Comparison of ENCODE assay signal across 10 cellular contexts in the genomic region with DNA sequence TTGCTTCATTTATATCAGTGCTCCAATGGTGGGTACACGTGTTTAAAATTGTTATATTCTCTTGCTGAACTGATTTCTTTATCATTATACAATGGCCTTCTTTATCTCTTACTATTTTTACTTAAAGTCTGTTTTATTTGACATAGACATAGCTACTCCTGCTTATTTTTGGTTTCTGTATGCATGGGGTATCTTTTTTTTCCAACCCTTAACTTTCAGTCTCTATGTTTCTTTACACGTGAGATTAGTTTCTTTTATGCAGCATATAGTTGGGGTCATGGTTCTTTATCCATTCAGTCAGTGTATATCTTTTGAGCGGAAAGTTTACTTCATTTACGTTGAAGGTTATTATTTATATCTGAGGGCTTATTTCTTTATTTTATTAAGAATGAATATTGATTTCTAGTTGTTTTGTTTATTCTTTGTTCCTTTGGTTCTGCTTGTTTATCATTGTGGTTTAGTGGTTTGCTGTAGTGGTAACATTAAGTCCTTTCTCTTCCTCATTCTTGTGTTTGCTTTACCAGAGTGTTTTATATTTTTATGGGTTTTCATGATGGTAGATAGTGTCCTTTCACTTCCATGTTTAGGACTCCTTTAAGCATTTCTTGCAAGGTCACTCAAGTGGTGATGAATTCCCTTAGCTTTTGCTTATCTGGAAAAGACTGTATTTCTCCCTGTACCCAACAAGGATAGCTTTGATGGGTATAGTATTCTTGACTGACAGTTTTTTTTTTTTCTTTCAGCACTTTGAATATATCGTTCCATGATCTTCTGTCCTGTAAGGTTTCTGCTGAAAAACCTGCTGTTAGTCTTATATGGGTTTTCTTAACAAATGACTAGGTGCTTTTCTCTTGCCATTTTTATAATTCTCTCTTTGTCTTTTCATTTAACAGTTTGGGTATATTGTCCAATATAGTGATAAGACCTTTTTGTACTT. TPM values are rescaled to one million over a fixed set of nuclear protein-coding genes. Genes with fewer than 3 reads are reported as not detected.
DNase-seq lines count a peak whose midpoint lies in the region; ATAC-seq lines count a peak whose summit lies in the region.
"Had no signal": no experiment of that assay in that cellular context is flagged by ENCODE, and none has a peak within 500 bp of the region (broad histone marks: within the 10 kb centered on the region; RNA-seq: fewer than 3 reads in every experiment).

No MANE protein-coding gene starts in this region.

- no peak overlapping the region for H3K27ac Mint-ChIP-seq in T-cell
- H3K27ac Mint-ChIP-seq: activated CD4-positive, alpha-beta T cell treated with anti-CD3 and anti-CD28 coated beads, Interleukin-2, amount 10 ng/mL, durations not matched to agents 24 days and 14 days; brain had no signal

- H3K4me3 Mint-ChIP-seq in T-cell = no peak overlapping the region
- H3K4me3 Mint-ChIP-seq: activated CD4-positive, alpha-beta T cell treated with anti-CD3 and anti-CD28 coated beads, Interleukin-2, amount 10 ng/mL, durations not matched to agents 24 days and 14 days; brain had no signal

- DNase-seq in left colon (no peak), cerebellar nuclear complex (lab: John Stamatoyannopoulos, UW) (no peak), amygdala (lab: John Stamatoyannopoulos, UW) (no peak), T-cell (no peak)
- DNase-seq: activated CD4-positive, alpha-beta T cell treated with anti-CD3 and anti-CD28 coated beads, Interleukin-2, amount 10 ng/mL, durations not matched to agents 24 days and 14 days; gastrocnemius medialis had no signal

- peak; percentile 74 for ATAC-seq in GM19328 (IDR thresholded peaks at IDR 0.05; ENCODE audit: unreplicated experiment)
- peak; percentile 55 for ATAC-seq in HG02678 (IDR thresholded peaks at IDR 0.05; ENCODE audit: unreplicated experiment)
- ATAC-seq in HG03469 (IDR thresholded peaks at IDR 0.05; ENCODE audit: unreplicated experiment) = peak; percentile 91
- peak; percentile 56 for ATAC-seq in left colon
- ATAC-seq in T-cell (replicated peaks in 1 of 4) = no peak
- ATAC-seq: gastrocnemius medialis had no signal

- peaks cover 0 to 9% (median 4%) of the 10 kb centered on the region in 3 donors for H3K4me1 Mint-ChIP-seq in T-cell
- H3K4me1 Mint-ChIP-seq: brain had no signal

- POLR2A ChIA-PET in T-cell (lab: Charles Lee) = interaction anchor here in 1 of 2 donors (0.8 kb wide), 1 partner anchor 107 kb away, joined by 5 read pairs; no protein-coding TSS in a partner anchor

- H3K36me3 Mint-ChIP-seq in T-cell = peaks cover 10% of the 10 kb centered on the region
- H3K36me3 Mint-ChIP-seq: brain had no signal

- intact Hi-C loops in left colon (cut with DNase I, micrococcal nuclease) = no loop called here

- H3K9me3 Mint-ChIP-seq in T-cell = peaks cover 11 to 27% (median 13%) of the 10 kb centered on the region in 3 donors

- CTCF ChIA-PET in T-cell (lab: Charles Lee) = interaction anchor here in 1 of 2 donors (1.2 kb wide), 1 partner anchor 196 kb away, joined by 5 read pairs; no protein-coding TSS in a partner anchor

- H3K27me3 Mint-ChIP-seq in T-cell = no peaks in the 10 kb centered on the region

RNA-seq across cellular contexts. Expression of a gene that starts 38.3 kb away (rescaled TPM):
- 10 to 100 TPM; 72.8 to 73.2 TPM for total RNA-seq in left colon
- 1 to 10 TPM; 2.2 to 6.8 (median 4.9) TPM for total RNA-seq in T-cell

Comparison
In these comparisons a context has a peak if more than half of its experiments do, and no peak if none do; other contexts are left out.
1. ATAC-seq: peak in GM19328 (single experiment), HG02678 (single experiment), HG03469 (single experiment) and left colon (single experiment); none in T-cell (0 of 4).
2. RNA of a gene that starts 38.3 kb away (total RNA-seq): 72.8 to 73.2 TPM in left colon; 2.2 to 6.8 TPM in T-cell; every median in the first group is over 4 times any median in the second.